Comparison of ENCODE assay signal across 16 cellular contexts in the genomic region with DNA sequence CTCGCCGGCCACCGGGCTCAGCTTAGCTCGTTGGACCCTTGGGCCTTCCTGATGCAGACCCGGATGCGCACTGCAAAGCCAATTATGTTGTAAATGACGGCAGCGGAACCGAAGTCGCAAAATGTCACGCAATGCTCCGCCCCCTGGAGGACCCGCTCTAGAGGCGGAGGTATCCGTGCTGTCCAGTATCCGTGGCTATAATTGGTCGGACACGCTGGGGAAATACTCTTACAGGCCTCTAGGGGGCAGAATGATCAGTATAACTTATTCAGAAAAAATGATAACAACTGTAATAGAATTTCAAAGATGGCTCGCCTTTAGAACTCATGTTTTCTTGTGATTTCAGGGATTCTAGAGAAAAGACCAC.
DNase-seq lines count a peak whose midpoint lies in the region; ATAC-seq and TF ChIP-seq lines count a peak whose summit lies in the region.
"Had no signal": no experiment of that assay in that cellular context is flagged by ENCODE, and none has a peak within 500 bp of the region (broad histone marks: within the 10 kb centered on the region; RNA-seq: fewer than 3 reads in every experiment).

Gene PRR23B (minus strand): TSS at position 59 of the 367 bp plus-strand sequence. CDS start 265 bp downstream, outside the sequence.

- H3K9me2 ChIP-seq in OCI-LY1 (ENCODE audit: low read depth, low read length): no peaks in the 10 kb centered on the region

- H3K9me3 ChIP-seq in OCI-LY1 (ENCODE audit: low read length): no peaks in the 10 kb centered on the region
- H3K9me3 ChIP-seq: vagina had no signal

- no peak within 1 kb of the TSS for H3K4me3 ChIP-seq in OCI-LY1 (ENCODE audit: low read depth, low read length, poor library complexity, severe bottlenecking)
- no peak within 1 kb of the TSS for H3K4me3 ChIP-seq in fibroblast of pulmonary artery (replicated peaks; ENCODE audit: low read depth, low read length)
- H3K4me3 ChIP-seq in retinal pigment epithelial cell (ENCODE audit: low read length): no peak within 1 kb of the TSS
- H3K4me3 ChIP-seq: esophagus squamous epithelium, lung, vagina had no signal

- no peak within 1 kb of the TSS for H2AFZ ChIP-seq in OCI-LY1 (ENCODE audit: low read length)

- no peaks in the 10 kb centered on the region for H3K4me1 ChIP-seq in OCI-LY1 (ENCODE audit: insufficient read depth, low read length, severe bottlenecking)
- H3K4me1 ChIP-seq: esophagus squamous epithelium, vagina had no signal

- H3K4me2 ChIP-seq in OCI-LY1 (ENCODE audit: low read length): no peak within 1 kb of the TSS

- H3K27me3 ChIP-seq in OCI-LY1 (ENCODE audit: insufficient read depth, low read length): no peaks in the 10 kb centered on the region
- H3K27me3 ChIP-seq: esophagus squamous epithelium, vagina had no signal

- DNase-seq in NCI-H82 (lab: John Stamatoyannopoulos, UW) (peak; percentile 23), NCI-H82 treated with DMSO at 0.1 percent for 48 hours (lab: John Stamatoyannopoulos, UW; ENCODE audit: unreplicated experiment) (no peak), fibroblast of pulmonary artery (ENCODE audit: low read depth) (no peak), retinal pigment epithelial cell (ENCODE audit: low read depth) (no peak), superior temporal gyrus (ENCODE audit: extremely low spot score) (no peak)
- DNase-seq: amygdala; cortex of kidney; esophagus squamous epithelium; NCI-H1694; NCI-H510A; stimulated activated naive CD4-positive, alpha-beta T cell treated with Interleukin-2 at 50 U/mL for 16 hours had no signal

- H3K79me2 ChIP-seq in OCI-LY1 (ENCODE audit: insufficient read depth, low read length): no peaks in the 10 kb centered on the region

- H3K9ac ChIP-seq in OCI-LY1 (ENCODE audit: low read length): no peak within 1 kb of the TSS

- peak; percentile 63 for TF ChIP-seq CTCF in OCI-LY1 (IDR thresholded peaks at IDR 0.05; ENCODE audit: low read length)
- TF ChIP-seq CTCF in fibroblast of pulmonary artery (IDR thresholded peaks at IDR 0.05; ENCODE audit: low read length, missing control alignments): peak; percentile 4
- TF ChIP-seq CTCF in retinal pigment epithelial cell (conservative IDR thresholded peaks at IDR 0.05; ENCODE audit: low read depth, low read length): peak; percentile 12

- no peaks in the 10 kb centered on the region for H3F3A ChIP-seq in OCI-LY1 (ENCODE audit: insufficient read depth, low read length)

- H3K36me3 ChIP-seq in OCI-LY1 (ENCODE audit: insufficient read depth, low read length): no peaks in the 10 kb centered on the region
- H3K36me3 ChIP-seq: esophagus squamous epithelium, vagina had no signal

- H4K20me1 ChIP-seq in OCI-LY1 (ENCODE audit: insufficient read depth, low read length): no peaks in the 10 kb centered on the region

- H3K27ac ChIP-seq in OCI-LY1 (ENCODE audit: low read depth, low read length, poor library complexity, severe bottlenecking): no peak within 1 kb of the TSS
- H3K27ac ChIP-seq: esophagus squamous epithelium, vagina had no signal

- ATAC-seq in GM18873 (IDR thresholded peaks at IDR 0.05; ENCODE audit: low FRiP score, unreplicated experiment) (no peak), HG02763 (IDR thresholded peaks at IDR 0.05; ENCODE audit: unreplicated experiment) (no peak)

Comparison
In these comparisons a context has a peak if more than half of its experiments do, and no peak if none do; other contexts are left out.
1. CTCF ChIP-seq: peak in every context shown above with its lines; median percentile 63 in OCI-LY1; 12 in retinal pigment epithelial cell; 4 in fibroblast of pulmonary artery.